In the genomic region with DNA sequence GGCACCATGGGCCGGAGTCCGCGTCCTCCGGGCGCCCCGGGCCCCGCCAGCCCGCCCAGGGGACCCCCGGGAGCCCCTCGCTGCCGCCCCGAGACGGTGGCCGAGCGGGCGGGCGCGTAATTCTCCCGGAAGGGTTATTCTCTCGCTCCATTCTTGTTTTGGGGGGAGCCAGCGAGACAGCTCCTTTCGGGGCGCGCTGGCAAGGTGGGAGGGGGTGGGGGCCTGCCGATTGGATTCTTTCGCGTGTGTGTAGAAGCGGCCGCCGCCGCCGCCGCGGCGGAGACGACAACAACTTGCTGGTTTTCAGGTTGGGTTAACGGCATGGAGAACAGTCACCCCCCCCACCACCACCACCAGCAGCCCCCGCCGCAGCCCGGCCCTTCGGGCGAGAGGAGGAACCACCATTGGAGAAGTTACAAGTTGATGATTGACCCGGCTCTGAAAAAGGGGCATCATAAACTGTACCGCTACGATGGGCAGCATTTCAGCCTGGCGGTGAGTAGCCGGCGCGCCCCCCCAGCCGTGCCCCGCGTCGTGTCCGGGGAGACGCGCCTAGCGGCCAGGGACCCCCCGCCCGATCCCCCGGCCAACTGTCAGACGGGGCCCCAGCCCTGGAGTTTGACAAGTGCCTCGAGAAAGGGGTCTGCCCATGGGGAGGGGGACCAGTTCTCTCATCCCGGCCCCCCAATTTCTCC, we compare ENCODE assay signal across 8 cellular contexts. TPM values are rescaled to one million over a fixed set of nuclear protein-coding genes. Genes with fewer than 3 reads are reported as not detected.
DNase-seq lines count a peak whose midpoint lies in the region; ATAC-seq and TF ChIP-seq lines count a peak whose summit lies in the region.

No MANE protein-coding gene starts in this region.

- peak overlapping the region; percentile 71 for H3K27ac ChIP-seq in CD8-positive, alpha-beta T cell (ENCODE audit: low read depth, low read length)
- peak overlapping the region; percentile 94 for H3K27ac ChIP-seq in IMR-90 (ENCODE audit: insufficient read depth, low read length)
- peak overlapping the region; percentile 77 for H3K27ac ChIP-seq in effector memory CD4-positive, alpha-beta T cell (ENCODE audit: insufficient read depth, low read length, poor library complexity, severe bottlenecking)
- peak overlapping the region; percentile 85 to 86 for H3K27ac ChIP-seq in mucosa of rectum (ENCODE audit: low read depth in 2 of 2, low read length in 2 of 2)

- no peaks in the 10 kb centered on the region for H3K9me3 ChIP-seq in CD8-positive, alpha-beta T cell (ENCODE audit: low read length)
- H3K9me3 ChIP-seq in IMR-90 (ENCODE audit: control insufficient read depth, insufficient read depth, low read length), result no peaks in the 10 kb centered on the region
- no peaks in the 10 kb centered on the region for H3K9me3 ChIP-seq in effector memory CD4-positive, alpha-beta T cell (ENCODE audit: control insufficient read depth, low read length)
- H3K9me3 ChIP-seq in mucosa of rectum (ENCODE audit: control insufficient read depth in 2 of 2, low read length in 2 of 2), result no peaks in the 10 kb centered on the region

- H2BK120ac ChIP-seq in IMR-90 (ENCODE audit: low read depth, low read length), result no peak overlapping the region

- DNase-seq in CD8-positive, alpha-beta T cell, result peak in 6 of 7 experiments; percentile 41 to 84 (median 72)
- DNase-seq in IMR-90, result no peak
- DNase-seq in activated CD4-positive, alpha-beta T cell treated with anti-CD3 and anti-CD28 coated beads for 36 hours, result peak; percentile 75
- peak in 1 of 3 donors; percentile 46 for DNase-seq in effector memory CD4-positive, alpha-beta T cell
- DNase-seq in type B pancreatic cell (ENCODE audit: extremely low spot score, unreplicated experiment), result no peak
- no peak for DNase-seq in amniotic stem cell (lab: John Stamatoyannopoulos, UW)

- H3K4me3 Mint-ChIP-seq in CD8-positive, alpha-beta T cell, result peak overlapping the region; percentile 89
- peak overlapping the region; percentile 91 for H3K4me3 Mint-ChIP-seq in activated CD4-positive, alpha-beta T cell treated with anti-CD3 and anti-CD28 coated beads for 36 hours
- H3K4me3 Mint-ChIP-seq in type B pancreatic cell, result peak overlapping the region; percentile 90

- H3K9ac ChIP-seq in IMR-90 (ENCODE audit: low read depth, low read length) (peak overlapping the region; percentile 91), mucosa of rectum (ENCODE audit: low read depth in 1 of 2, low read length in 2 of 2) (peak overlapping the region; percentile 68 to 96)

- H2AFZ ChIP-seq in IMR-90 (replicated peaks; ENCODE audit: low read length, poor library complexity), result peak overlapping the region; percentile 76

- H3K4ac ChIP-seq in IMR-90 (ENCODE audit: low read depth, low read length), result 0 out of 2 replicates have a peak overlapping the region, but pooled peaks have one; percentile 23

- H3K4me3 ChIP-seq in CD8-positive, alpha-beta T cell (ENCODE audit: low read depth, low read length), result peak overlapping the region; percentile 80
- H3K4me3 ChIP-seq in IMR-90 (ENCODE audit: insufficient read depth, low read depth, low read length) (peak overlapping the region; percentile 82), mucosa of rectum (ENCODE audit: low read length in 2 of 2) (peak overlapping the region; percentile 80 to 87)
- peak overlapping the region; percentile 90 for H3K4me3 ChIP-seq in effector memory CD4-positive, alpha-beta T cell (ENCODE audit: insufficient read depth, low read depth, low read length, poor library complexity, severe bottlenecking)

- no TSS peak for BruUV-seq in IMR-90 (replicated peaks; lab: Mats Ljungman, UMichigan)

- peaks cover 24% of the 10 kb centered on the region for H4K20me1 ChIP-seq in IMR-90 (ENCODE audit: insufficient read depth, low read length)

- no peaks in the 10 kb centered on the region for H3K9me3 Mint-ChIP-seq in CD8-positive, alpha-beta T cell
- no peaks in the 10 kb centered on the region for H3K9me3 Mint-ChIP-seq in activated CD4-positive, alpha-beta T cell treated with anti-CD3 and anti-CD28 coated beads for 36 hours (ENCODE audit: low read depth)
- H3K9me3 Mint-ChIP-seq in type B pancreatic cell, result no peaks in the 10 kb centered on the region

- intact Hi-C loops in CD8-positive, alpha-beta T cell (cut with DNase I, micrococcal nuclease), result loop anchor here in 1 of 2 experiments (5.0 kb wide), 3 partner anchors 177 to 698 kb away; a partner anchor contains a TSS
- intact Hi-C loops in IMR-90 (cut with micrococcal nuclease), result no loop called here
- intact Hi-C loops in activated CD4-positive, alpha-beta T cell treated with anti-CD3 and anti-CD28 coated beads for 36 hours (cut with DNase I, micrococcal nuclease), result loop anchor here (1.0 to 10.0 kb wide), 8 partner anchors 8 to 1792 kb away; a partner anchor contains a TSS

- no peaks in the 10 kb centered on the region for H3K27me3 Mint-ChIP-seq in CD8-positive, alpha-beta T cell (ENCODE audit: low read depth)
- H3K27me3 Mint-ChIP-seq in activated CD4-positive, alpha-beta T cell treated with anti-CD3 and anti-CD28 coated beads for 36 hours, result no peaks in the 10 kb centered on the region
- peaks cover 5% of the 10 kb centered on the region for H3K27me3 Mint-ChIP-seq in type B pancreatic cell

- POLR2A ChIA-PET in CD8-positive, alpha-beta T cell (lab: Charles Lee), result interaction anchor here (0.5 to 28.4 kb wide), 5 partner anchors 3 to 32 kb away, joined by 3 to 1016 read pairs (median 3); a partner anchor contains a TSS
- POLR2A ChIA-PET in IMR-90 (lab: Charles Lee; ENCODE audit: unreplicated experiment), result interaction anchor here (0.6 kb wide), 2 partner anchors 23 to 118 kb away, joined by 3 to 7 read pairs; no protein-coding TSS in a partner anchor
- POLR2A ChIA-PET in activated CD4-positive, alpha-beta T cell treated with anti-CD3 and anti-CD28 coated beads for 36 hours (lab: Charles Lee), result interaction anchor here (0.7 to 1.3 kb wide), 3 partner anchors 8 to 11 kb away, joined by 4 to 7 read pairs (median 6); a partner anchor contains a TSS

- WGBS in IMR-90 (ENCODE audit: extremely low coverage in 2 of 2, insufficient read length in 1 of 2), 2 experiments, result 4% methylated on average over 5 of the region's 63 CpGs; no CpG with 5 or more reads in 1 of the 2 experiments

- peak overlapping the region; percentile 93 for H3K4me2 ChIP-seq in IMR-90 (ENCODE audit: low read depth, low read length)

- H3K14ac ChIP-seq in IMR-90 (replicated peaks; ENCODE audit: low read depth, low read length), result peak overlapping the region; percentile 57; the same call in 1 of the 2 replicates

- no peak for TF ChIP-seq CTCF in CD8-positive, alpha-beta T cell (IDR thresholded peaks at IDR 0.05)
- TF ChIP-seq CTCF in IMR-90 (conservative IDR thresholded peaks at IDR 0.05; ENCODE audit: low read depth, low read length) (no peak), type B pancreatic cell (conservative IDR thresholded peaks at IDR 0.05) (no peak)

- no peak for TF ChIP-seq POLR2A in IMR-90 (IDR thresholded peaks at IDR 0.05; ENCODE audit: low read depth, low read length)

- TF ChIP-seq RAD21 in IMR-90 (IDR thresholded peaks at IDR 0.05; ENCODE audit: low read length), result no peak

- H3K56ac ChIP-seq in IMR-90 (ENCODE audit: extremely low read depth, insufficient read depth, low read length), result no peak overlapping the region

- no peak overlapping the region for H4K5ac ChIP-seq in IMR-90 (ENCODE audit: low read depth, low read length)

- no peaks in the 10 kb centered on the region for H3K9me1 ChIP-seq in IMR-90 (ENCODE audit: insufficient read depth, low read length)

- no peaks in the 10 kb centered on the region for H3K27me3 ChIP-seq in CD8-positive, alpha-beta T cell (ENCODE audit: insufficient read depth, low read length)
- no peaks in the 10 kb centered on the region for H3K27me3 ChIP-seq in IMR-90 (ENCODE audit: control insufficient read depth, insufficient read depth, low read length)
- no peaks in the 10 kb centered on the region for H3K27me3 ChIP-seq in effector memory CD4-positive, alpha-beta T cell (replicated peaks; ENCODE audit: control insufficient read depth, insufficient read depth, low read length, poor library complexity, severe bottlenecking)
- H3K27me3 ChIP-seq in mucosa of rectum (ENCODE audit: control insufficient read depth in 2 of 2, insufficient read depth in 2 of 2, low read length in 2 of 2), result no peaks in the 10 kb centered on the region

- H3K4me1 ChIP-seq in CD8-positive, alpha-beta T cell (ENCODE audit: insufficient read depth, low read length), result peaks cover 20% of the 10 kb centered on the region
- H3K4me1 ChIP-seq in IMR-90 (ENCODE audit: control insufficient read depth, insufficient read depth, low read length) (peaks cover 11% of the 10 kb centered on the region), mucosa of rectum (ENCODE audit: control insufficient read depth in 2 of 2, insufficient read depth in 2 of 2, low read length in 2 of 2) (peaks cover 23 to 27% of the 10 kb centered on the region in 2 donors)
- peaks cover 17% of the 10 kb centered on the region for H3K4me1 ChIP-seq in effector memory CD4-positive, alpha-beta T cell (ENCODE audit: control insufficient read depth, insufficient read depth, low read length, poor library complexity, severe bottlenecking)

- H3K23ac ChIP-seq in IMR-90 (ENCODE audit: low read depth, low read length), result peak overlapping the region; percentile 59; the same call in 1 of the 2 replicates

- peak overlapping the region; percentile 97 for H3K27ac Mint-ChIP-seq in CD8-positive, alpha-beta T cell
- H3K27ac Mint-ChIP-seq in activated CD4-positive, alpha-beta T cell treated with anti-CD3 and anti-CD28 coated beads for 36 hours, result peak overlapping the region; percentile 99
- peak overlapping the region; percentile 92 for H3K27ac Mint-ChIP-seq in type B pancreatic cell

- H2BK5ac ChIP-seq in IMR-90 (ENCODE audit: low read depth, low read length, poor library complexity, severe bottlenecking), result peak overlapping the region; percentile 93

- H4K91ac ChIP-seq in IMR-90 (ENCODE audit: insufficient read depth, low read depth, low read length), result peak overlapping the region; percentile 50; the same call in 1 of the 2 replicates

- H3K79me1 ChIP-seq in IMR-90 (ENCODE audit: low read depth in 1 of 2, low read length in 2 of 2), result peaks cover 4 to 50% of the 10 kb centered on the region in 2 experiments; a peak in 3 of 4 replicates

- CTCF ChIA-PET in CD8-positive, alpha-beta T cell (lab: Charles Lee), result interaction anchor here (36.0 to 45.9 kb wide), 2 partner anchors 2 to 18 kb away, joined by 2042 read pairs; a partner anchor contains a TSS
- CTCF ChIA-PET in IMR-90 (lab: Yijun Ruan, JAX), result no interaction called here
- CTCF ChIA-PET in activated CD4-positive, alpha-beta T cell treated with anti-CD3 and anti-CD28 coated beads for 36 hours (lab: Charles Lee), result interaction anchor here (0.6 to 13.0 kb wide), 2 partner anchors 10 to 156 kb away, joined by 3 to 439 read pairs; a partner anchor contains a TSS

- H3K36me3 ChIP-seq in CD8-positive, alpha-beta T cell (ENCODE audit: insufficient read depth, low read length), result peaks cover 19% of the 10 kb centered on the region
- peaks cover 21% of the 10 kb centered on the region for H3K36me3 ChIP-seq in IMR-90 (ENCODE audit: control insufficient read depth, insufficient read depth, low read length)
- H3K36me3 ChIP-seq in effector memory CD4-positive, alpha-beta T cell (ENCODE audit: control insufficient read depth, insufficient read depth, low read length), result peaks cover 14% of the 10 kb centered on the region
- H3K36me3 ChIP-seq in mucosa of rectum (ENCODE audit: control insufficient read depth in 2 of 2, insufficient read depth in 2 of 2, low read length in 2 of 2), result peaks cover 10 to 25% of the 10 kb centered on the region in 2 donors

- H3K4me1 Mint-ChIP-seq in CD8-positive, alpha-beta T cell (ENCODE audit: low read depth), result peaks cover 22% of the 10 kb centered on the region
- peaks cover 19% of the 10 kb centered on the region for H3K4me1 Mint-ChIP-seq in activated CD4-positive, alpha-beta T cell treated with anti-CD3 and anti-CD28 coated beads for 36 hours
- H3K4me1 Mint-ChIP-seq in type B pancreatic cell (ENCODE audit: unreplicated experiment), result peaks cover 5% of the 10 kb centered on the region

- H2AK5ac ChIP-seq in IMR-90 (ENCODE audit: low read depth, low read length), result peak overlapping the region; percentile 21; the same call in 1 of the 2 replicates

- ATAC-seq in CD8-positive, alpha-beta T cell, result peak; percentile 9
- no peak for ATAC-seq in IMR-90 (ENCODE audit: low read depth)
- ATAC-seq in activated CD4-positive, alpha-beta T cell treated with anti-CD3 and anti-CD28 coated beads for 36 hours, result no peak
- ATAC-seq in GM18520 (IDR thresholded peaks at IDR 0.05; ENCODE audit: unreplicated experiment), result no peak

- H2BK20ac ChIP-seq in IMR-90 (ENCODE audit: low read depth, low read length), result no peak overlapping the region

- 0 out of 2 replicates have a peak overlapping the region, but pooled peaks have one; percentile 7 for H3K18ac ChIP-seq in IMR-90 (ENCODE audit: low read depth, low read length)

- H2BK15ac ChIP-seq in IMR-90 (ENCODE audit: low read depth, low read length), result no peak overlapping the region

- in situ Hi-C loops in IMR-90 (cut with MboI; ENCODE audit: low sequenced_read_pairs), result no loop called here

- H4K8ac ChIP-seq in IMR-90 (ENCODE audit: low read depth in 2 of 2, low read length in 2 of 2), result no peak overlapping the region

- peaks cover 47% of the 10 kb centered on the region for H3K36me3 Mint-ChIP-seq in CD8-positive, alpha-beta T cell
- peaks cover 36% of the 10 kb centered on the region for H3K36me3 Mint-ChIP-seq in activated CD4-positive, alpha-beta T cell treated with anti-CD3 and anti-CD28 coated beads for 36 hours (ENCODE audit: low read depth)
- peaks cover 13% of the 10 kb centered on the region for H3K36me3 Mint-ChIP-seq in type B pancreatic cell

- peak overlapping the region; percentile 68 for H2AK9ac ChIP-seq in IMR-90 (replicated peaks; ENCODE audit: low read depth, low read length, poor library complexity)

- dilution Hi-C loops in IMR-90 (cut with HindIII; ENCODE audit: low sequenced_read_pairs, unreplicated experiment), result no loop called here

RNA-seq across cellular contexts. Expression of a gene that starts 0.8 kb away (rescaled TPM):
- total RNA-seq in CD8-positive, alpha-beta T cell, result 100 to 1,000 TPM; 181 to 190 TPM
- total RNA-seq in IMR-90 (2012; rRNA removed) (0.83 and 0.90 TPM in 2 replicates), type B pancreatic cell (ENCODE audit: low replicate concordance) (28.4 and 34.2 TPM in 2 replicates)
- 5.1 and 5.5 TPM in 2 replicates for polyA plus RNA-seq in IMR-90 (2012; rRNA removed)
- polyA plus RNA-seq in IMR-90 (2012; cell fraction: cytosol; rRNA removed), result 3.1 and 3.5 TPM in 2 replicates
- polyA plus RNA-seq in IMR-90 (2012; cell fraction: nucleus; rRNA removed; ENCODE audit: low replicate concordance), result 14.8 and 15.1 TPM in 2 replicates
- 10 to 100 TPM; 13.7 to 14.0 TPM for total RNA-seq in activated CD4-positive, alpha-beta T cell treated with anti-CD3 and anti-CD28 coated beads for 36 hours

RNA-seq across cellular contexts. Expression of a gene that starts 11.1 kb away (rescaled TPM):
- 100 to 1,000 TPM; 185 TPM for total RNA-seq in CD8-positive, alpha-beta T cell
- total RNA-seq in IMR-90 (2012; rRNA removed) (3.0 and 3.9 TPM in 2 replicates), type B pancreatic cell (ENCODE audit: low replicate concordance) (24.9 and 26.0 TPM in 2 replicates)
- polyA plus RNA-seq in IMR-90 (2012; rRNA removed), result 5.1 and 5.3 TPM in 2 replicates
- polyA plus RNA-seq in IMR-90 (2012; cell fraction: cytosol; rRNA removed), result 4.7 and 7.8 TPM in 2 replicates
- polyA plus RNA-seq in IMR-90 (2012; cell fraction: nucleus; rRNA removed; ENCODE audit: low replicate concordance), result 14.0 and 15.7 TPM in 2 replicates
- total RNA-seq in activated CD4-positive, alpha-beta T cell treated with anti-CD3 and anti-CD28 coated beads for 36 hours, result 100 to 1,000 TPM in 1 of 2 experiments, 10 to 100 TPM in 1; 100.0 to 105 TPM

RNA-seq across cellular contexts. Expression of a gene that starts 54.1 kb away (rescaled TPM):
- not detected for total RNA-seq in CD8-positive, alpha-beta T cell
- total RNA-seq in IMR-90 (2012; rRNA removed) (0.18 TPM in 1 of 2 replicates, not detected in the other), type B pancreatic cell (ENCODE audit: low replicate concordance) (0.92 TPM in 1 of 2 replicates, not detected in the other)
- 0.14 and 0.15 TPM in 2 replicates for polyA plus RNA-seq in IMR-90 (2012; rRNA removed)
- 0.08 and 0.13 TPM in 2 replicates for polyA plus RNA-seq in IMR-90 (2012; cell fraction: cytosol; rRNA removed)
- 0.38 and 0.45 TPM in 2 replicates for polyA plus RNA-seq in IMR-90 (2012; cell fraction: nucleus; rRNA removed; ENCODE audit: low replicate concordance)
- total RNA-seq in activated CD4-positive, alpha-beta T cell treated with anti-CD3 and anti-CD28 coated beads for 36 hours, result not detected

Comparison
In these comparisons a context has a peak if more than half of its experiments do, and no peak if none do; other contexts are left out.
1. DNase-seq: peak in CD8-positive, alpha-beta T cell (6 of 7) and activated CD4-positive, alpha-beta T cell treated with anti-CD3 and anti-CD28 coated beads for 36 hours (single experiment); none in IMR-90 (single experiment), type B pancreatic cell (single experiment) and amniotic stem cell (single experiment).
2. Peak in every context shown above with its lines, with median percentiles within 50 percentile points of each other: H3K27ac ChIP-seq, H3K4me3 ChIP-seq, H3K27ac Mint-ChIP-seq and H3K4me3 Mint-ChIP-seq.